In genomic region chr11:78189851-78190250, GRCh38 we compare ENCODE assay signal across 1 cellular context.
TF ChIP-seq lines count a peak whose summit lies in the region.

No MANE protein-coding gene starts in this region.

TF ChIP-seq in H1, 55 proteins besides CTCF, POLR2A, EP300 and RAD21:
- no peak for TF ChIP-seq NANOG (IDR thresholded peaks at IDR 0.05; ENCODE audit: insufficient read depth, low read depth, low read length, poor library complexity, severe bottlenecking)
- TF ChIP-seq SIN3A (conservative IDR thresholded peaks at IDR 0.05 in 1 of 2, IDR thresholded peaks at IDR 0.05 in 1 of 2; ENCODE audit: low read depth in 1 of 2, low read length in 2 of 2) = no peak
- TF ChIP-seq CBX8 (IDR thresholded peaks at IDR 0.05; ENCODE audit: borderline replicate concordance, low read depth, low read length) = no peak
- TF ChIP-seq SUZ12 (IDR thresholded peaks at IDR 0.05; ENCODE audit: low read length) = no peak
- TF ChIP-seq CEBPB (IDR thresholded peaks at IDR 0.05; ENCODE audit: low read depth, low read length) = no peak
- TF ChIP-seq TBP (IDR thresholded peaks at IDR 0.05; ENCODE audit: low read depth, low read length) = no peak
- TF ChIP-seq SRF (IDR thresholded peaks at IDR 0.05; ENCODE audit: low read depth, low read length) = no peak
- TF ChIP-seq CHD7 (IDR thresholded peaks at IDR 0.05; ENCODE audit: insufficient replicate concordance, low read length) = no peak
- TF ChIP-seq TEAD4 (IDR thresholded peaks at IDR 0.05; ENCODE audit: low read depth, low read length) = no peak
- TF ChIP-seq EZH2 (IDR thresholded peaks at IDR 0.05; ENCODE audit: low read depth, low read length, severe bottlenecking) = no peak
- no peak for TF ChIP-seq FOSL1 (IDR thresholded peaks at IDR 0.05; ENCODE audit: insufficient read depth, low read depth, low read length)
- no peak for TF ChIP-seq RNF2 (IDR thresholded peaks at IDR 0.05; ENCODE audit: borderline replicate concordance, low read depth, low read length, missing control alignments, poor library complexity, severe bottlenecking)
- TF ChIP-seq HDAC2 (IDR thresholded peaks at IDR 0.05; ENCODE audit: borderline replicate concordance in 1 of 2, low read depth in 2 of 2, low read length in 2 of 2) = no peak
- no peak for TF ChIP-seq CHD2 (IDR thresholded peaks at IDR 0.05; ENCODE audit: low read length)
- no peak for TF ChIP-seq SP2 (IDR thresholded peaks at IDR 0.05; ENCODE audit: low read length)
